ENCODE assay signal across 7 cellular contexts in genomic region chr14:106475214-106475613, GRCh38.
DNase-seq lines count a peak whose midpoint lies in the region; ATAC-seq, FAIRE-seq and TF ChIP-seq lines count a peak whose summit lies in the region.
"Not testable (repeated sequence)": the region's sequence is repeated elsewhere in the genome, so short reads cannot be mapped to it uniquely, and the experiment has no call there.

No MANE protein-coding gene starts in this region.

- H3K4me3 Mint-ChIP-seq in activated CD4-positive, alpha-beta T cell treated with anti-CD3 and anti-CD28 coated beads for 36 hours; activated CD8-positive, alpha-beta memory T cell treated with anti-CD3 and anti-CD28 coated beads, Interleukin-2, amount 10 ng/mL, durations not matched to agents 7 days and 5 days; stimulated activated effector memory CD8-positive, alpha-beta T cell treated with anti-CD3 and anti-CD28 coated beads, Interleukin-12 subunit alpha, Interleukin-12 subunit beta, amount 100 ng/mL, for 72 hours: not testable (repeated sequence)
- peak overlapping the region; percentile 5 for H3K4me3 Mint-ChIP-seq in activated T-helper 2 cell treated with anti-CD3 and anti-CD28 coated beads, Interferon-gamma antibody, Interleukin-2, Interleukin-4, amounts not matched to agents 10 μg/mL and 5 μg/mL and 100 μg/mL, durations not matched to agents 14 hours and 24 hours and 36 hours (ENCODE audit: low read depth)

- not testable (repeated sequence) for H3K36me3 Mint-ChIP-seq in activated CD4-positive, alpha-beta T cell treated with anti-CD3 and anti-CD28 coated beads for 36 hours (ENCODE audit: low read depth); activated CD8-positive, alpha-beta memory T cell treated with anti-CD3 and anti-CD28 coated beads, Interleukin-2, amount 10 ng/mL, durations not matched to agents 7 days and 5 days; activated T-helper 2 cell treated with anti-CD3 and anti-CD28 coated beads, Interferon-gamma antibody, Interleukin-2, Interleukin-4, amounts not matched to agents 10 μg/mL and 5 μg/mL and 100 μg/mL, durations not matched to agents 14 hours and 24 hours and 36 hours (ENCODE audit: low read depth); stimulated activated effector memory CD8-positive, alpha-beta T cell treated with anti-CD3 and anti-CD28 coated beads, Interleukin-12 subunit alpha, Interleukin-12 subunit beta, amount 100 ng/mL, for 72 hours

- not testable (repeated sequence) for H3K9ac ChIP-seq in DND-41 (ENCODE audit: low read depth, low read length); K562 (ENCODE audit: insufficient read depth in 1 of 2, low read depth in 2 of 2, low read length in 2 of 2)

- H3K4me1 Mint-ChIP-seq in activated CD4-positive, alpha-beta T cell treated with anti-CD3 and anti-CD28 coated beads for 36 hours: peaks cover 20% of the 10 kb centered on the region
- peaks cover 18% of the 10 kb centered on the region for H3K4me1 Mint-ChIP-seq in activated CD8-positive, alpha-beta memory T cell treated with anti-CD3 and anti-CD28 coated beads, Interleukin-2, amount 10 ng/mL, durations not matched to agents 7 days and 5 days
- H3K4me1 Mint-ChIP-seq in activated T-helper 2 cell treated with anti-CD3 and anti-CD28 coated beads, Interferon-gamma antibody, Interleukin-2, Interleukin-4, amounts not matched to agents 10 μg/mL and 5 μg/mL and 100 μg/mL, durations not matched to agents 14 hours and 24 hours and 36 hours (ENCODE audit: low read depth): peaks cover 22% of the 10 kb centered on the region
- H3K4me1 Mint-ChIP-seq in stimulated activated effector memory CD8-positive, alpha-beta T cell treated with anti-CD3 and anti-CD28 coated beads, Interleukin-12 subunit alpha, Interleukin-12 subunit beta, amount 100 ng/mL, for 72 hours: peaks cover 17% of the 10 kb centered on the region

- H4K20me1 ChIP-seq in DND-41 (ENCODE audit: insufficient read depth, low read length); K562 (replicated peaks; ENCODE audit: control insufficient read depth, insufficient read depth, low read length): not testable (repeated sequence)

- not testable (repeated sequence) for H3K9me1 ChIP-seq in K562 (ENCODE audit: control insufficient read depth, insufficient read depth, low read length)

- H3K4me2 ChIP-seq in DND-41 (ENCODE audit: insufficient read depth, low read length): peak overlapping the region; percentile 39
- H3K4me2 ChIP-seq in K562 (ENCODE audit: insufficient read depth, low read length): not testable (repeated sequence)

- not testable (repeated sequence) for H2AFZ ChIP-seq in DND-41 (ENCODE audit: low read depth, low read length); K562 (ENCODE audit: low read depth, low read length)

- BruUV-seq in K562 (replicated peaks; lab: Mats Ljungman, UMichigan): not testable (repeated sequence)

- FAIRE-seq in K562 (lab: Jason Lieb, UNC): not testable (repeated sequence)

- H3K4me1 ChIP-seq in DND-41 (ENCODE audit: insufficient read depth, low read length): peaks cover 27% of the 10 kb centered on the region
- H3K4me1 ChIP-seq in K562 (replicated peaks in 1 of 2; ENCODE audit: control insufficient read depth in 2 of 2, insufficient read depth in 2 of 2, low read length in 2 of 2): not testable (repeated sequence)

- TF ChIP-seq EP300 in K562 (IDR thresholded peaks at IDR 0.05; ENCODE audit: low read length): not testable (repeated sequence)

- not testable (repeated sequence) for H3K4me3 ChIP-seq in DND-41 (ENCODE audit: low read depth in 1 of 2, low read length in 2 of 2); K562

- in situ Hi-C loops in K562 (cut with MboI): not testable (repeated sequence)

- H3K27me3 Mint-ChIP-seq in activated CD4-positive, alpha-beta T cell treated with anti-CD3 and anti-CD28 coated beads for 36 hours; activated CD8-positive, alpha-beta memory T cell treated with anti-CD3 and anti-CD28 coated beads, Interleukin-2, amount 10 ng/mL, durations not matched to agents 7 days and 5 days; activated T-helper 2 cell treated with anti-CD3 and anti-CD28 coated beads, Interferon-gamma antibody, Interleukin-2, Interleukin-4, amounts not matched to agents 10 μg/mL and 5 μg/mL and 100 μg/mL, durations not matched to agents 14 hours and 24 hours and 36 hours (ENCODE audit: low read depth): not testable (repeated sequence)

- TF ChIP-seq CTCF in DND-41 (IDR thresholded peaks at IDR 0.05; ENCODE audit: borderline replicate concordance, extremely low read depth, low read length, poor library complexity, severe bottlenecking); K562 (IDR thresholded peaks at IDR 0.05 in 2 of 3, conservative IDR thresholded peaks at IDR 0.05 in 1 of 3; ENCODE audit: insufficient read depth in 2 of 3, low read depth in 1 of 3, low read length in 3 of 3): not testable (repeated sequence)

- H3K79me2 ChIP-seq in DND-41 (ENCODE audit: insufficient read depth, low read length): peaks cover 59% of the 10 kb centered on the region
- H3K79me2 ChIP-seq in K562 (ENCODE audit: control insufficient read depth, insufficient read depth, low read length): not testable (repeated sequence)

- peak overlapping the region; percentile 33 for H3K27ac Mint-ChIP-seq in activated CD4-positive, alpha-beta T cell treated with anti-CD3 and anti-CD28 coated beads for 36 hours
- H3K27ac Mint-ChIP-seq in activated CD8-positive, alpha-beta memory T cell treated with anti-CD3 and anti-CD28 coated beads, Interleukin-2, amount 10 ng/mL, durations not matched to agents 7 days and 5 days: not testable (repeated sequence)
- H3K27ac Mint-ChIP-seq in activated T-helper 2 cell treated with anti-CD3 and anti-CD28 coated beads, Interferon-gamma antibody, Interleukin-2, Interleukin-4, amounts not matched to agents 10 μg/mL and 5 μg/mL and 100 μg/mL, durations not matched to agents 14 hours and 24 hours and 36 hours: peak overlapping the region; percentile 85
- H3K27ac Mint-ChIP-seq in stimulated activated effector memory CD8-positive, alpha-beta T cell treated with anti-CD3 and anti-CD28 coated beads, Interleukin-12 subunit alpha, Interleukin-12 subunit beta, amount 100 ng/mL, for 72 hours: peak overlapping the region; percentile 67

- intact Hi-C loops in activated CD4-positive, alpha-beta T cell treated with anti-CD3 and anti-CD28 coated beads for 36 hours (cut with DNase I, micrococcal nuclease): loop anchor here in 1 of 2 experiments (2.0 kb wide), 1 partner anchor 32 kb away; no protein-coding TSS in a partner anchor
- intact Hi-C loops in activated T-helper 2 cell treated with anti-CD3 and anti-CD28 coated beads, Interferon-gamma antibody, Interleukin-2, Interleukin-4, amounts not matched to agents 10 μg/mL and 5 μg/mL and 100 μg/mL, durations not matched to agents 14 hours and 24 hours and 36 hours (cut with micrococcal nuclease); K562 (cut with micrococcal nuclease): not testable (repeated sequence)

- not testable (repeated sequence) for ATAC-seq in DND-41 (ENCODE audit: insufficient read depth, low read depth); K562
- peak; percentile 88 for ATAC-seq in activated CD4-positive, alpha-beta T cell treated with anti-CD3 and anti-CD28 coated beads for 36 hours
- ATAC-seq in activated CD8-positive, alpha-beta memory T cell treated with anti-CD3 and anti-CD28 coated beads, Interleukin-2, amount 10 ng/mL, durations not matched to agents 7 days and 5 days: peak; percentile 64
- peak; percentile 94 for ATAC-seq in stimulated activated effector memory CD8-positive, alpha-beta T cell treated with anti-CD3 and anti-CD28 coated beads, Interleukin-12 subunit alpha, Interleukin-12 subunit beta, amount 100 ng/mL, for 72 hours

- H3K27me3 ChIP-seq in DND-41 (ENCODE audit: insufficient read depth, low read length, poor library complexity); K562 (ENCODE audit: control insufficient read depth in 2 of 2, insufficient read depth in 2 of 2, low read length in 2 of 2): not testable (repeated sequence)

- not testable (repeated sequence) for TF ChIP-seq RAD21 in K562 (CRISPR knock-in tag; conservative IDR thresholded peaks at IDR 0.05 in 1 of 2, IDR thresholded peaks at IDR 0.05 in 1 of 2)

- CTCF ChIA-PET in activated CD4-positive, alpha-beta T cell treated with anti-CD3 and anti-CD28 coated beads for 36 hours (lab: Charles Lee): interaction anchor here (0.7 to 15.5 kb wide), 11 partner anchors 8 to 938 kb away, joined by 3 to 287 read pairs (median 6); no protein-coding TSS in a partner anchor
- CTCF ChIA-PET in activated CD8-positive, alpha-beta memory T cell treated with anti-CD3 and anti-CD28 coated beads, Interleukin-2, amount 10 ng/mL, durations not matched to agents 7 days and 5 days (lab: Charles Lee): interaction anchor here (0.7 to 1.8 kb wide), 4 partner anchors 15 to 43 kb away, joined by 3 to 5 read pairs (median 3); no protein-coding TSS in a partner anchor
- CTCF ChIA-PET in K562 (lab: Yijun Ruan, JAX; ENCODE audit: low intra/inter-chr PET ratio): not testable (repeated sequence)

- TF ChIP-seq POLR2A in K562 (conservative IDR thresholded peaks at IDR 0.05): not testable (repeated sequence)

- H3K27ac ChIP-seq in DND-41 (ENCODE audit: low read length): peak overlapping the region; percentile 55
- not testable (repeated sequence) for H3K27ac ChIP-seq in K562 (ENCODE audit: extremely low read depth, low read depth, low read length)

- WGBS in K562 (ENCODE audit: insufficient coverage, low coverage, missing lambda C conversion rate): 38% methylated on average over 3 of the region's 3 CpGs

- POLR2A ChIA-PET in activated CD4-positive, alpha-beta T cell treated with anti-CD3 and anti-CD28 coated beads for 36 hours (lab: Charles Lee): interaction anchor here (1.1 to 1.6 kb wide), 3 partner anchors 14 to 80 kb away, joined by 3 to 11 read pairs (median 7); no protein-coding TSS in a partner anchor
- POLR2A ChIA-PET in K562 (lab: Yijun Ruan, JAX): not testable (repeated sequence)

- peaks cover 17% of the 10 kb centered on the region for H3K36me3 ChIP-seq in DND-41 (ENCODE audit: insufficient read depth, low read length)
- not testable (repeated sequence) for H3K36me3 ChIP-seq in K562 (ENCODE audit: control insufficient read depth, insufficient read depth, low read length)

- not testable (repeated sequence) for H3K9me3 ChIP-seq in DND-41 (ENCODE audit: insufficient read depth, low read length, severe bottlenecking); K562 (replicated peaks; ENCODE audit: control insufficient read depth, insufficient read depth, low read depth, low read length)

- not testable (repeated sequence) for DNase-seq in DND-41; activated CD8-positive, alpha-beta memory T cell treated with anti-CD3 and anti-CD28 coated beads, Interleukin-2, amount 10 ng/mL, durations not matched to agents 7 days and 5 days; activated T-helper 2 cell treated with anti-CD3 and anti-CD28 coated beads, Interferon-gamma antibody, Interleukin-2, Interleukin-4, amounts not matched to agents 10 μg/mL and 5 μg/mL and 100 μg/mL, durations not matched to agents 14 hours and 24 hours and 36 hours (ENCODE audit: low spot score); stimulated activated effector memory CD8-positive, alpha-beta T cell treated with anti-CD3 and anti-CD28 coated beads, Interleukin-12 subunit alpha, Interleukin-12 subunit beta, amount 100 ng/mL, for 72 hours (ENCODE audit: low spot score in 2 of 2)
- DNase-seq in NCI-H2107 treated with DMSO at 0.1 percent for 48 hours (lab: John Stamatoyannopoulos, UW; ENCODE audit: unreplicated experiment) (peak; percentile 18), K562 (ENCODE audit: extremely low read depth in 1 of 4, low spot score in 3 of 4) (peak in 1 of 4 experiments; percentile 1)
- peak; percentile 41 for DNase-seq in activated CD4-positive, alpha-beta T cell treated with anti-CD3 and anti-CD28 coated beads for 36 hours

- H3K9me3 Mint-ChIP-seq in activated CD4-positive, alpha-beta T cell treated with anti-CD3 and anti-CD28 coated beads for 36 hours (ENCODE audit: low read depth); activated CD8-positive, alpha-beta memory T cell treated with anti-CD3 and anti-CD28 coated beads, Interleukin-2, amount 10 ng/mL, durations not matched to agents 7 days and 5 days (ENCODE audit: low read depth); activated T-helper 2 cell treated with anti-CD3 and anti-CD28 coated beads, Interferon-gamma antibody, Interleukin-2, Interleukin-4, amounts not matched to agents 10 μg/mL and 5 μg/mL and 100 μg/mL, durations not matched to agents 14 hours and 24 hours and 36 hours; stimulated activated effector memory CD8-positive, alpha-beta T cell treated with anti-CD3 and anti-CD28 coated beads, Interleukin-12 subunit alpha, Interleukin-12 subunit beta, amount 100 ng/mL, for 72 hours: not testable (repeated sequence)
